30 cellular contexts compared by ENCODE assay signal in genomic region chr12:77033658-77034164, GRCh38.
"Had no signal": no experiment of that assay in that cellular context is flagged by ENCODE, and none has a peak within 500 bp of the region (broad histone marks: within the 10 kb centered on the region; RNA-seq: fewer than 3 reads in every experiment).

No MANE protein-coding gene starts in this region.

- H3K4me1 ChIP-seq: colonic mucosa, esophagus squamous epithelium, prostate gland, right atrium auricular region, stomach, tibial nerve, upper lobe of left lung had no signal

- H3K9me3 ChIP-seq: colonic mucosa, esophagus squamous epithelium, mucosa of descending colon, neutrophil, prostate gland, thoracic aorta had no signal

- H3K27me3 ChIP-seq: colonic mucosa, esophagus squamous epithelium, neutrophil, right atrium auricular region, stomach, tibial nerve, upper lobe of left lung had no signal

- ATAC-seq: left lobe of liver; mucosa of descending colon; natural killer cell treated with Interleukin-12 subunit alpha and Interleukin-12 subunit beta and Interleukin-15 and Interleukin-18, amount 100 ng/mL, for 72 hours; sciatic nerve had no signal

- H3K27ac ChIP-seq: colonic mucosa, esophagus squamous epithelium, neutrophil, prostate gland, right atrium auricular region, stomach, thoracic aorta, tibial nerve, upper lobe of left lung had no signal

- DNase-seq: colonic mucosa; effector memory CD4-positive, alpha-beta T cell; erythroblast; esophagus squamous epithelium; foreskin melanocyte; glutamatergic neuron; hypothalamus; immature natural killer cell; kidney; mucosa of descending colon; naive B cell; stimulated activated CD4-positive, alpha-beta T cell treated with anti-CD3 and anti-CD28 coated beads, Interleukin-12 subunit alpha, Interleukin-12 subunit beta, amount 100 ng/mL, for 4 hours; stimulated activated CD4-positive, alpha-beta T cell treated with anti-CD3 and anti-CD28 coated beads, Interleukin-1b, Interleukin-23, amount 100 ng/mL, for 48 hours; stimulated activated CD4-positive, alpha-beta T cell treated with anti-CD3 and anti-CD28 coated beads, Interleukin-4, amount 100 ng/mL, for 1 hour; stimulated activated CD8-positive, alpha-beta memory T cell treated with anti-CD3 and anti-CD28 coated beads, Interleukin-4, amount 100 ng/mL, for 48 hours; stimulated activated naive CD4-positive, alpha-beta T cell; stomach; upper lobe of left lung had no signal

- FAIRE-seq: endothelial cell of umbilical vein, kidney, urothelium cell line had no signal

- H3K36me3 ChIP-seq: esophagus squamous epithelium, prostate gland, right atrium auricular region, stomach, thoracic aorta, tibial nerve, upper lobe of left lung had no signal

- H3K4me3 ChIP-seq: colonic mucosa, esophagus squamous epithelium, lung, mucosa of descending colon, prostate gland, right atrium auricular region, smooth muscle cell, stomach, thoracic aorta, tibial nerve, upper lobe of left lung had no signal
